Comparison of ENCODE assay signal across 9 cellular contexts in genomic region chr3:47347217-47347801, GRCh38. TPM values are rescaled to one million over a fixed set of nuclear protein-coding genes. Genes with fewer than 3 reads are reported as not detected.
A peak's percentile ranks its signal among the peaks of the same experiment; 100 is the strongest.
DNase-seq lines count a peak whose midpoint lies in the region; ATAC-seq, FAIRE-seq and TF ChIP-seq lines count a peak whose summit lies in the region.
"Had no signal": no experiment of that assay in that cellular context is flagged by ENCODE, and none has a peak within 500 bp of the region (broad histone marks: within the 10 kb centered on the region; RNA-seq: fewer than 3 reads in every experiment).

No MANE protein-coding gene starts in this region.

- H3K9me3 ChIP-seq in astrocyte (ENCODE audit: insufficient read depth, low read depth, low read length) (no peaks in the 10 kb centered on the region), vagina (no peaks in the 10 kb centered on the region), MG63 (no peaks in the 10 kb centered on the region)

- peaks cover 25% of the 10 kb centered on the region for H3K36me3 Mint-ChIP-seq in astrocyte (ENCODE audit: low read depth, unreplicated experiment)
- H3K36me3 Mint-ChIP-seq in stimulated activated memory B cell treated with anti-CD40 and anti-IgM and Interleukin-4, amounts not matched to agents 10 μg/mL and 1 μg/mL and 100 μg/mL, for 72 hours, result peaks cover 36% of the 10 kb centered on the region

- peaks cover 14% of the 10 kb centered on the region for H3K36me3 ChIP-seq in astrocyte (ENCODE audit: insufficient read depth, low read length)
- H3K36me3 ChIP-seq in vagina, result peaks cover 0 to 26% of the 10 kb centered on the region in 2 donors
- H3K36me3 ChIP-seq in MG63, result no peaks in the 10 kb centered on the region

- no peak overlapping the region for H3K9ac ChIP-seq in astrocyte (ENCODE audit: low read length)

- no peak overlapping the region for H3K4me2 ChIP-seq in astrocyte (ENCODE audit: low read length)

- H3K27ac ChIP-seq in astrocyte (ENCODE audit: low read depth, low read length) (no peak overlapping the region), vagina (no peak overlapping the region)

- H3K27ac Mint-ChIP-seq in astrocyte (ENCODE audit: unreplicated experiment), result peak overlapping the region; percentile 20
- peak overlapping the region; percentile 16 for H3K27ac Mint-ChIP-seq in stimulated activated memory B cell treated with anti-CD40 and anti-IgM and Interleukin-4, amounts not matched to agents 10 μg/mL and 1 μg/mL and 100 μg/mL, for 72 hours

- no peak overlapping the region for H3K4me3 ChIP-seq in astrocyte (ENCODE audit: insufficient read depth, low read depth, low read length)
- H3K4me3 ChIP-seq in vagina, result no peak overlapping the region
- no peak overlapping the region for H3K4me3 ChIP-seq in MG63

- DNase-seq in astrocyte (ENCODE audit: low read depth) (peak; percentile 81), vagina (ENCODE audit: extremely low spot score in 2 of 2) (no peak), MG63 (no peak)
- no peak for DNase-seq in activated CD4-positive, alpha-beta T cell treated with anti-CD3 and anti-CD28 coated beads, Interleukin-2, amount 50 U/mL, for 48 hours

- no peaks in the 10 kb centered on the region for H3K4me1 ChIP-seq in astrocyte (ENCODE audit: insufficient read depth, low read length)
- H3K4me1 ChIP-seq in vagina, result no peaks in the 10 kb centered on the region

- H3K27me3 ChIP-seq in astrocyte (ENCODE audit: insufficient read depth, low read length) (no peaks in the 10 kb centered on the region), vagina (no peaks in the 10 kb centered on the region), MG63 (no peaks in the 10 kb centered on the region)

- TF ChIP-seq CTCF in astrocyte (IDR thresholded peaks at IDR 0.05; ENCODE audit: insufficient read depth, low read depth, low read length), result no peak
- TF ChIP-seq CTCF in vagina (IDR thresholded peaks at IDR 0.05), result no peak

- H3K4me1 Mint-ChIP-seq in astrocyte (ENCODE audit: low read depth, unreplicated experiment), result peaks cover 20% of the 10 kb centered on the region
- H3K4me1 Mint-ChIP-seq in stimulated activated memory B cell treated with anti-CD40 and anti-IgM and Interleukin-4, amounts not matched to agents 10 μg/mL and 1 μg/mL and 100 μg/mL, for 72 hours, result peaks cover 43% of the 10 kb centered on the region

- H3K4me3 Mint-ChIP-seq in astrocyte (ENCODE audit: unreplicated experiment), result no peak overlapping the region
- H3K4me3 Mint-ChIP-seq in stimulated activated memory B cell treated with anti-CD40 and anti-IgM and Interleukin-4, amounts not matched to agents 10 μg/mL and 1 μg/mL and 100 μg/mL, for 72 hours, result peak overlapping the region; percentile 12

- intact Hi-C loops in vagina (cut with DNase I), result no loop called here

- no peak for TF ChIP-seq POLR2A in vagina (IDR thresholded peaks at IDR 0.05)

- H3K27me3 Mint-ChIP-seq in astrocyte (ENCODE audit: low read depth, unreplicated experiment), result no peaks in the 10 kb centered on the region
- H3K27me3 Mint-ChIP-seq in stimulated activated memory B cell treated with anti-CD40 and anti-IgM and Interleukin-4, amounts not matched to agents 10 μg/mL and 1 μg/mL and 100 μg/mL, for 72 hours, result no peaks in the 10 kb centered on the region

- peak; percentile 76 for FAIRE-seq in astrocyte (lab: Jason Lieb, UNC)
- FAIRE-seq: TTC549 had no signal

- no peak overlapping the region for H2AFZ ChIP-seq in astrocyte (ENCODE audit: low read depth, low read length)

- no peaks in the 10 kb centered on the region for H3K79me2 ChIP-seq in astrocyte (ENCODE audit: insufficient read depth, low read length)

- no peaks in the 10 kb centered on the region for H3K9me3 Mint-ChIP-seq in astrocyte (ENCODE audit: unreplicated experiment)
- no peaks in the 10 kb centered on the region for H3K9me3 Mint-ChIP-seq in stimulated activated memory B cell treated with anti-CD40 and anti-IgM and Interleukin-4, amounts not matched to agents 10 μg/mL and 1 μg/mL and 100 μg/mL, for 72 hours

- H4K20me1 ChIP-seq in astrocyte (ENCODE audit: insufficient read depth, low read length), result peaks cover 17% of the 10 kb centered on the region

- ATAC-seq in GM19023 (IDR thresholded peaks at IDR 0.05; ENCODE audit: unreplicated experiment) (peak; percentile 58), HG03159 (IDR thresholded peaks at IDR 0.05; ENCODE audit: unreplicated experiment) (peak; percentile 58), GM19328 (IDR thresholded peaks at IDR 0.05; ENCODE audit: unreplicated experiment) (no peak)
- peak; percentile 90 for ATAC-seq in stimulated activated memory B cell treated with anti-CD40 and anti-IgM and Interleukin-4, amounts not matched to agents 10 μg/mL and 1 μg/mL and 100 μg/mL, for 72 hours

RNA-seq across cellular contexts. Expression of gene PTPN23, which starts 33.5 kb away (rescaled TPM):
- 40.3 and 40.4 TPM in 2 replicates for total RNA-seq in astrocyte
- 30.2 TPM for total RNA-seq in vagina
- total RNA-seq in MG63 (2014; rRNA removed; shearing (Covaris generic); ENCODE audit: low replicate concordance), result 3.8 and 5.4 TPM in 2 replicates
